Comparison of ENCODE assay signal across 1 cellular context in genomic region chr6:49506569-49507111, GRCh38.
A peak's percentile ranks its signal among the peaks of the same experiment; 100 is the strongest.
TF ChIP-seq lines count a peak whose summit lies in the region.

No MANE protein-coding gene starts in this region.

TF ChIP-seq in HepG2, 621 proteins besides CTCF, POLR2A, EP300 and RAD21 (continued from another document and continues in another):
- TF ChIP-seq RFXAP (CRISPR knock-in tag; IDR thresholded peaks at IDR 0.05; ENCODE audit: borderline replicate concordance) (no peak), RXRA (CRISPR knock-in tag; IDR thresholded peaks at IDR 0.05) (no peak), MAFK (conservative IDR thresholded peaks at IDR 0.05 in 1 of 2, IDR thresholded peaks at IDR 0.05 in 1 of 2; ENCODE audit: low read length in 2 of 2) (no peak), TMF1 (CRISPR knock-in tag; IDR thresholded peaks at IDR 0.05; ENCODE audit: low read depth) (no peak), ARHGAP35 (CRISPR knock-in tag; IDR thresholded peaks at IDR 0.05; ENCODE audit: borderline replicate concordance) (no peak), NKX3-1 (CRISPR knock-in tag; IDR thresholded peaks at IDR 0.05) (no peak), ZNF660 (CRISPR knock-in tag; IDR thresholded peaks at IDR 0.05; ENCODE audit: borderline replicate concordance, low read depth) (no peak), ZBTB20 (CRISPR knock-in tag; IDR thresholded peaks at IDR 0.05; ENCODE audit: borderline replicate concordance, low read depth) (no peak), ZNF646 (CRISPR knock-in tag; IDR thresholded peaks at IDR 0.05) (no peak), HIC2 (CRISPR knock-in tag; IDR thresholded peaks at IDR 0.05; ENCODE audit: low read depth) (no peak), NR2F1 (CRISPR knock-in tag; IDR thresholded peaks at IDR 0.05) (no peak), BRF2 (CRISPR knock-in tag; IDR thresholded peaks at IDR 0.05) (no peak), CEBPZ (IDR thresholded peaks at IDR 0.05; ENCODE audit: low read length) (no peak), BORCS8-MEF2B (CRISPR knock-in tag; IDR thresholded peaks at IDR 0.05) (no peak), ATM (IDR thresholded peaks at IDR 0.05; ENCODE audit: borderline replicate concordance) (no peak), ZBTB46 (CRISPR knock-in tag; IDR thresholded peaks at IDR 0.05; ENCODE audit: borderline replicate concordance) (no peak), ZFY (CRISPR knock-in tag; IDR thresholded peaks at IDR 0.05) (no peak), HMGA1 (CRISPR knock-in tag; conservative IDR thresholded peaks at IDR 0.05) (no peak), CREB3 (CRISPR knock-in tag; IDR thresholded peaks at IDR 0.05) (no peak), USF2 (IDR thresholded peaks at IDR 0.05; ENCODE audit: low read depth, low read length) (no peak), USF2 (CRISPR knock-in tag; IDR thresholded peaks at IDR 0.05; ENCODE audit: borderline replicate concordance) (no peak), SALL2 (CRISPR knock-in tag; IDR thresholded peaks at IDR 0.05) (no peak), ZBTB2 (CRISPR knock-in tag; IDR thresholded peaks at IDR 0.05; ENCODE audit: low read depth) (no peak), SOX13 (IDR thresholded peaks at IDR 0.05) (no peak; the same call in 1 of the 2 replicates), SOX13 (CRISPR knock-in tag; conservative IDR thresholded peaks at IDR 0.05 in 1 of 2, IDR thresholded peaks at IDR 0.05 in 1 of 2) (peak in 1 of 2 experiments; percentile 79; a peak in 2 of 4 replicates), DMAP1 (CRISPR knock-in tag; IDR thresholded peaks at IDR 0.05) (no peak), ZNF607 (CRISPR knock-in tag; IDR thresholded peaks at IDR 0.05; ENCODE audit: borderline replicate concordance) (0 out of 2 replicates have a peak, but pooled peaks have one; percentile 58), ARID3A (IDR thresholded peaks at IDR 0.05; ENCODE audit: low read depth, low read length) (peak; percentile 82; the same call in 1 of the 2 replicates), SMARCE1 (IDR thresholded peaks at IDR 0.05; ENCODE audit: borderline replicate concordance) (no peak), ZNF414 (CRISPR knock-in tag; IDR thresholded peaks at IDR 0.05) (peak; percentile 53; the same call in 1 of the 2 replicates), ARNTL (CRISPR knock-in tag; IDR thresholded peaks at IDR 0.05) (peak; percentile 50; the same call in 1 of the 2 replicates), ZNF335 (CRISPR knock-in tag; IDR thresholded peaks at IDR 0.05) (no peak), ZNF274 (CRISPR knock-in tag; IDR thresholded peaks at IDR 0.05) (0 out of 2 replicates have a peak, but pooled peaks have one; percentile 19), PHF20 (CRISPR knock-in tag; IDR thresholded peaks at IDR 0.05) (no peak), MED1 (CRISPR knock-in tag; IDR thresholded peaks at IDR 0.05) (peak; percentile 70), KLF16 (CRISPR knock-in tag; IDR thresholded peaks at IDR 0.05) (no peak)
